8 cellular contexts compared by ENCODE assay signal in genomic region chr20:8213831-8214587, GRCh38.
A peak's percentile ranks its signal among the peaks of the same experiment; 100 is the strongest.
DNase-seq lines count a peak whose midpoint lies in the region; ATAC-seq and TF ChIP-seq lines count a peak whose summit lies in the region.

No MANE protein-coding gene starts in this region.

- H3K27ac Mint-ChIP-seq in immature natural killer cell = peak overlapping the region; percentile 65 to 91 (median 86)

- H3K4me3 Mint-ChIP-seq in immature natural killer cell = peak overlapping the region; percentile 74 to 88 (median 85)

- H3K9me3 Mint-ChIP-seq in immature natural killer cell = no peaks in the 10 kb centered on the region

- ATAC-seq in HG03442 (IDR thresholded peaks at IDR 0.05; ENCODE audit: unreplicated experiment) = peak; percentile 79

- DNase-seq in GM12865 (ENCODE audit: low read depth) (peak; percentile 67), GM20000 (ENCODE audit: low spot score) (peak; percentile 32), immature natural killer cell (peak; percentile 31 to 34 (median 34)), occipital lobe (lab: John Stamatoyannopoulos, UW) (no peak), NCI-H774 (lab: John Stamatoyannopoulos, UW) (no peak), Ammon's horn (ENCODE audit: low spot score) (no peak), mucosa of gallbladder (ENCODE audit: low spot score) (no peak)

- H3K36me3 Mint-ChIP-seq in immature natural killer cell = no peaks in the 10 kb centered on the region

- H3K4me3 ChIP-seq in GM12865 (ENCODE audit: low read depth, low read length) = peak overlapping the region; percentile 13

- TF ChIP-seq CTCF in GM12865 (IDR thresholded peaks at IDR 0.05; ENCODE audit: insufficient read depth, low read depth, low read length, missing control alignments) (no peak), GM20000 (IDR thresholded peaks at IDR 0.05; ENCODE audit: extremely low read depth, missing control alignments) (no peak)

- peaks cover 0 to 2% (median 0%) of the 10 kb centered on the region in 3 donors for H3K27me3 Mint-ChIP-seq in immature natural killer cell (ENCODE audit: low read depth in 3 of 3)

- H3K4me1 Mint-ChIP-seq in immature natural killer cell = peaks cover 60 to 80% of the 10 kb centered on the region in 2 donors

Comparison
In these comparisons a context has a peak if more than half of its experiments do, and no peak if none do; other contexts are left out.
1. DNase-seq: peak in GM12865 (single experiment), GM20000 (single experiment) and immature natural killer cell (3 of 3); none in occipital lobe (single experiment), NCI-H774 (single experiment), Ammon's horn (single experiment) and mucosa of gallbladder (single experiment).